12 cellular contexts compared by ENCODE assay signal in the genomic region with DNA sequence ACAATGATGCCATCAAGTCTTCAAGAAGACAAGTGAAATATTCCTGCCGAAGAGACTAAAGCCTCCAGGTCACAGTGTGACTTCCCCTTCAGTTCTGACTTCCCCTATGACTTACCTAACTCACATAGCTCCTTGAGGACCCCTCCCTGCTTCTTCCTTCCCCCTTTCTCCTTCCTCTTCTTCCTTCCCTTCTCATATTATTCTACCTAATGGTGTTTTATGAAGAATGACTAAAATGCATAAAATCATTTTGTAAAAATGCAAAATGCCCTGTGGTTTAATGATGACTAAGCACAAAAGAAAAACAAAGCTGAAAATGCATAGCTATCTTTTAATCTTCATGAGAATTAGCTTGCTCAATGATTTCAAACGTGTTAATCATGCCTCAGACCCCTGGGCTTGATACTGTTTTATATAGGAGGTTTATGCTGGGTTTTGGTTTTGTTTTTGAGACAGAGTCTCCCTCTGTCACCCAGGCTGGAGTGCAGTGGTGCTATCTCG. TPM values are rescaled to one million over a fixed set of nuclear protein-coding genes. Genes with fewer than 3 reads are reported as not detected.
A peak's percentile ranks its signal among the peaks of the same experiment; 100 is the strongest.
DNase-seq lines count a peak whose midpoint lies in the region; ATAC-seq, FAIRE-seq and TF ChIP-seq lines count a peak whose summit lies in the region.
"Had no signal": no experiment of that assay in that cellular context is flagged by ENCODE, and none has a peak within 500 bp of the region (broad histone marks: within the 10 kb centered on the region; RNA-seq: fewer than 3 reads in every experiment).

No MANE protein-coding gene starts in this region.

- H3K27me3 ChIP-seq in fibroblast of lung (ENCODE audit: control insufficient read depth, insufficient read depth, low read length): no peaks in the 10 kb centered on the region
- H3K27me3 ChIP-seq in Caco-2 (replicated peaks; ENCODE audit: control insufficient read depth, insufficient read depth, low read length): no peaks in the 10 kb centered on the region
- H3K27me3 ChIP-seq: sigmoid colon had no signal

- H3K4me2 ChIP-seq in fibroblast of lung (ENCODE audit: extremely low read depth, insufficient read depth, low read length): peak overlapping the region; percentile 5

- FAIRE-seq in RCC 7860 (lab: Jason Lieb, UNC): no peak

- H3K4me1 Mint-ChIP-seq in Caco-2 (ENCODE audit: low read depth, unreplicated experiment): peaks cover 8% of the 10 kb centered on the region

- no peak overlapping the region for H2AFZ ChIP-seq in fibroblast of lung (ENCODE audit: low read length)

- H3K36me3 ChIP-seq in fibroblast of lung (ENCODE audit: control insufficient read depth, insufficient read depth, low read length) (no peaks in the 10 kb centered on the region), Caco-2 (ENCODE audit: control insufficient read depth, insufficient read depth, low read length) (no peaks in the 10 kb centered on the region)
- H3K36me3 ChIP-seq: sigmoid colon, WERI-Rb-1 had no signal

- intact Hi-C loops in Caco-2 (cut with micrococcal nuclease; ENCODE audit: unreplicated experiment): no loop called here

- TF ChIP-seq CTCF in fibroblast of lung (conservative IDR thresholded peaks at IDR 0.05 in 1 of 2, IDR thresholded peaks at IDR 0.05 in 1 of 2; ENCODE audit: low read depth in 1 of 2, low read length in 2 of 2) (no peak), retinal pigment epithelial cell (conservative IDR thresholded peaks at IDR 0.05; ENCODE audit: low read depth, low read length) (no peak), Caco-2 (IDR thresholded peaks at IDR 0.05; ENCODE audit: insufficient read depth in 1 of 2, low read depth in 1 of 2, low read length in 1 of 2, severe bottlenecking in 1 of 2, unreplicated experiment in 1 of 2) (no peak)

- H3K9me3 ChIP-seq in fibroblast of lung (ENCODE audit: control insufficient read depth, insufficient read depth, low read depth, low read length) (no peaks in the 10 kb centered on the region), Caco-2 (peaks cover 23% of the 10 kb centered on the region)

- no TSS peak for BruUV-seq in Caco-2 (replicated peaks; lab: Mats Ljungman, UMichigan)

- H4K20me1 ChIP-seq in fibroblast of lung (ENCODE audit: control insufficient read depth, extremely low read depth, insufficient read depth, low read length): no peaks in the 10 kb centered on the region

- H3K27ac ChIP-seq in fibroblast of lung (ENCODE audit: insufficient read depth, low read length): peak overlapping the region; percentile 7
- H3K27ac ChIP-seq: sigmoid colon, WERI-Rb-1 had no signal

- H3K4me3 ChIP-seq in fibroblast of lung (replicated peaks in 1 of 4; ENCODE audit: control extremely low read depth in 1 of 4, insufficient read depth in 1 of 4, low read depth in 3 of 4, low read length in 4 of 4) (no peak overlapping the region), retinal pigment epithelial cell (ENCODE audit: low read length) (no peak overlapping the region), Caco-2 (ENCODE audit: low read depth, low read length) (no peak overlapping the region)
- H3K4me3 ChIP-seq: sigmoid colon had no signal

- peak; percentile 87 for DNase-seq in HCEC 1CT
- peak; percentile 49 for DNase-seq in RCC 7860 (ENCODE audit: low spot score)
- DNase-seq in fibroblast of lung (ENCODE audit: low read depth in 2 of 2): peak; percentile 70 to 88
- DNase-seq in retinal pigment epithelial cell (ENCODE audit: low read depth): peak; percentile 78
- DNase-seq in Caco-2: no peak
- no peak for DNase-seq in NCI-H2029 (lab: John Stamatoyannopoulos, UW)
- DNase-seq: activated naive CD8-positive, alpha-beta T cell treated with anti-CD3 and anti-CD28 coated beads, Interleukin-2, amount 50 U/mL, for 24 hours; sigmoid colon; stimulated activated naive CD4-positive, alpha-beta T cell; WERI-Rb-1 had no signal

- POLR2A ChIA-PET in Caco-2 (lab: Charles Lee): no interaction called here

- H3K27me3 Mint-ChIP-seq in Caco-2 (ENCODE audit: insufficient read depth, unreplicated experiment): no peaks in the 10 kb centered on the region
- H3K27me3 Mint-ChIP-seq: activated naive CD8-positive, alpha-beta T cell treated with anti-CD3 and anti-CD28 coated beads, Interleukin-2, amount 50 U/mL, for 24 hours had no signal

- CTCF ChIA-PET in Caco-2 (lab: Charles Lee): no interaction called here

- ATAC-seq in HG03135 (IDR thresholded peaks at IDR 0.05; ENCODE audit: unreplicated experiment): no peak
- ATAC-seq in HG02642 (IDR thresholded peaks at IDR 0.05; ENCODE audit: poor library complexity, unreplicated experiment): no peak
- ATAC-seq: activated naive CD8-positive, alpha-beta T cell treated with anti-CD3 and anti-CD28 coated beads, Interleukin-2, amount 50 U/mL, for 24 hours had no signal

- H3K4me1 ChIP-seq in fibroblast of lung (ENCODE audit: control insufficient read depth, extremely low read depth, insufficient read depth, low read length) (peaks cover 25% of the 10 kb centered on the region), Caco-2 (0 out of 2 replicates have a peak, but pooled peaks cover 6% of the 10 kb centered on the region)
- H3K4me1 ChIP-seq: sigmoid colon had no signal

- no peak overlapping the region for H3K27ac Mint-ChIP-seq in Caco-2 (ENCODE audit: unreplicated experiment)
- H3K27ac Mint-ChIP-seq: activated naive CD8-positive, alpha-beta T cell treated with anti-CD3 and anti-CD28 coated beads, Interleukin-2, amount 50 U/mL, for 24 hours had no signal

- no peak overlapping the region for H3K4me3 Mint-ChIP-seq in Caco-2 (ENCODE audit: unreplicated experiment)
- H3K4me3 Mint-ChIP-seq: activated naive CD8-positive, alpha-beta T cell treated with anti-CD3 and anti-CD28 coated beads, Interleukin-2, amount 50 U/mL, for 24 hours had no signal

- no peaks in the 10 kb centered on the region for H3K36me3 Mint-ChIP-seq in Caco-2 (ENCODE audit: insufficient read depth, unreplicated experiment)

- no peak overlapping the region for H3K9ac ChIP-seq in fibroblast of lung (ENCODE audit: insufficient read depth, low read length)

- H3K79me2 ChIP-seq in fibroblast of lung (ENCODE audit: control insufficient read depth, insufficient read depth, low read length): no peaks in the 10 kb centered on the region

- H3K9me3 Mint-ChIP-seq in Caco-2 (ENCODE audit: unreplicated experiment): peaks cover 21% of the 10 kb centered on the region

RNA-seq across cellular contexts. Expression of a gene that starts 26.1 kb away (rescaled TPM):
- total RNA-seq in fibroblast of lung (0.26 and 1.7 TPM in 2 replicates), Caco-2 (2022) (1.9 and 2.7 TPM in 2 replicates)
- polyA plus RNA-seq in fibroblast of lung: 0.98 and 1.7 TPM in 2 replicates
- polyA plus RNA-seq in fibroblast of lung (2012): 0.82 and 1.6 TPM in 2 replicates
- polyA minus RNA-seq in fibroblast of lung (ENCODE audit: low replicate concordance): not detected in 2 replicates

Comparison
In these comparisons a context has a peak if more than half of its experiments do, and no peak if none do; other contexts are left out.
1. DNase-seq: peak in HCEC 1CT (single experiment), RCC 7860 (single experiment), fibroblast of lung (2 of 2) and retinal pigment epithelial cell (single experiment); none in Caco-2 (0 of 2) and NCI-H2029 (single experiment).